ENCODE assay signal across 8 cellular contexts in genomic region chr18:61892683-61893303, GRCh38. TPM values are rescaled to one million over a fixed set of nuclear protein-coding genes. Genes with fewer than 3 reads are reported as not detected.
DNase-seq lines count a peak whose midpoint lies in the region; ATAC-seq, FAIRE-seq and TF ChIP-seq lines count a peak whose summit lies in the region.

A gene with protein sequence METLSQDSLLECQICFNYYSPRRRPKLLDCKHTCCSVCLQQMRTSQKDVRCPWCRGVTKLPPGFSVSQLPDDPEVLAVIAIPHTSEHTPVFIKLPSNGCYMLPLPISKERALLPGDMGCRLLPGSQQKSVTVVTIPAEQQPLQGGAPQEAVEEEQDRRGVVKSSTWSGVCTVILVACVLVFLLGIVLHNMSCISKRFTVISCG (minus strand): TSS chr18:61893007. CDS start chr18:61816463, 76,544 bp downstream.

- DNase-seq in A549 (ENCODE audit: low read depth in 1 of 2, low spot score in 1 of 2) (peak in 1 of 2 experiments; percentile 0), WERI-Rb-1 (peak; percentile 67), dermis blood vessel endothelial cell (peak; percentile 69), HepG2 (ENCODE audit: low spot score) (no peak), middle frontal gyrus (ENCODE audit: extremely low spot score, low spot score) (no peak)
- DNase-seq in stimulated activated CD8-positive, alpha-beta memory T cell treated with anti-CD3 and anti-CD28 coated beads, Interleukin-15, amount 100 ng/mL, for 4 hours (ENCODE audit: low read depth in 2 of 2): peak; percentile 19 to 20

- BruUV-seq in HepG2 (replicated peaks; lab: Mats Ljungman, UMichigan): no TSS peak

- TF ChIP-seq RAD21 in A549 (conservative IDR thresholded peaks at IDR 0.05 in 1 of 2, IDR thresholded peaks at IDR 0.05 in 1 of 2) (no peak), HepG2 (CRISPR knock-in tag; IDR thresholded peaks at IDR 0.05) (no peak)

- in situ Hi-C loops in HepG2 (cut with HindIII; ENCODE audit: extremely low pct_ligation_motif_present, low pct_unique_long_range_greater_than_20kb): no loop called here

- H3K36me3 ChIP-seq in WERI-Rb-1 (peaks cover 18% of the 10 kb centered on the region), HepG2 (replicated peaks in 1 of 2; ENCODE audit: control insufficient read depth in 1 of 2, insufficient read depth in 2 of 2, low read length in 2 of 2) (no peaks in the 10 kb centered on the region)

- WGBS in A549 (ENCODE audit: missing lambda C conversion rate): 51% methylated on average over 28 of the region's 28 CpGs
- WGBS in HepG2 (ENCODE audit: low lambda C conversion rate): 30% methylated on average over 27 of the region's 28 CpGs

- FAIRE-seq in A549 (lab: Jason Lieb, UNC) (no peak), HepG2 (lab: Jason Lieb, UNC) (no peak)

- no peak for TF ChIP-seq CTCF in A549 (IDR thresholded peaks at IDR 0.05)
- peak; percentile 26; the same call in 1 of the 2 replicates for TF ChIP-seq CTCF in WERI-Rb-1 (IDR thresholded peaks at IDR 0.05; ENCODE audit: low read depth, low read length)
- TF ChIP-seq CTCF in HepG2 (CRISPR knock-in tag; IDR thresholded peaks at IDR 0.05): no peak

- H3K4me2 ChIP-seq in A549 (peak within 1 kb of the TSS; percentile 89), HepG2 (ENCODE audit: low read depth, low read length) (peak within 1 kb of the TSS; percentile 65)

- no peak within 1 kb of the TSS for H3K9ac ChIP-seq in HepG2 (ENCODE audit: insufficient read depth, low read depth, low read length)

- H3K4me3 ChIP-seq in A549 (peak within 1 kb of the TSS; percentile 74), WERI-Rb-1 (ENCODE audit: low read depth, low read length) (peak within 1 kb of the TSS; percentile 91), HepG2 (replicated peaks in 1 of 3; ENCODE audit: insufficient read depth in 1 of 3, low read depth in 2 of 3, low read length in 3 of 3) (peak within 1 kb of the TSS; percentile 49 to 63 (median 58); a peak in 4 of 6 replicates)

- H3K79me2 ChIP-seq in HepG2 (ENCODE audit: insufficient read depth, low read length): no peaks in the 10 kb centered on the region

- ATAC-seq in A549: peak in 1 of 2 experiments; percentile 28; a peak in 2 of 6 replicates
- ATAC-seq in HG02885 (IDR thresholded peaks at IDR 0.05; ENCODE audit: poor library complexity, unreplicated experiment): peak; percentile 1
- ATAC-seq in HepG2: peak; percentile 9; the same call in 2 of the 3 replicates
- no peak for ATAC-seq in HG03139 (IDR thresholded peaks at IDR 0.05; ENCODE audit: unreplicated experiment)

- no peaks in the 10 kb centered on the region for H4K20me1 ChIP-seq in HepG2 (ENCODE audit: insufficient read depth, low read length)

- H3K9me3 ChIP-seq in A549 (no peaks in the 10 kb centered on the region), WERI-Rb-1 (ENCODE audit: severe bottlenecking) (no peaks in the 10 kb centered on the region), HepG2 (ENCODE audit: low read length) (no peaks in the 10 kb centered on the region)

- H2AFZ ChIP-seq in HepG2 (ENCODE audit: low read length): no peak within 1 kb of the TSS

- TF ChIP-seq EP300 in A549 (IDR thresholded peaks at IDR 0.05) (no peak), HepG2 (IDR thresholded peaks at IDR 0.05; ENCODE audit: low read depth in 2 of 2, low read length in 2 of 2) (no peak), HepG2 (CRISPR knock-in tag; IDR thresholded peaks at IDR 0.05; ENCODE audit: borderline replicate concordance) (no peak)

- CTCF ChIA-PET in A549 (lab: Yijun Ruan, JAX): no interaction called here
- CTCF ChIA-PET in HepG2 (lab: Yijun Ruan, JAX; ENCODE audit: low intra/inter-chr PET ratio, low total read pairs): interaction anchor here (0.7 kb wide), 1 partner anchor 257 kb away, joined by 3 read pairs; no protein-coding TSS in a partner anchor

- intact Hi-C loops in HepG2 (cut with micrococcal nuclease; ENCODE audit: unreplicated experiment): no loop called here

- no peaks in the 10 kb centered on the region for H3K27me3 ChIP-seq in WERI-Rb-1 (ENCODE audit: insufficient read depth, low read depth, severe bottlenecking)
- H3K27me3 ChIP-seq in HepG2 (ENCODE audit: control insufficient read depth in 1 of 2, insufficient read depth in 2 of 2, low read length in 2 of 2): peaks cover 6 to 38% of the 10 kb centered on the region in 2 experiments

- H3K27ac ChIP-seq in A549 (peak within 1 kb of the TSS in 1 of 2 experiments; percentile 73; a peak in 4 of 6 replicates), WERI-Rb-1 (peak within 1 kb of the TSS; percentile 59), HepG2 (ENCODE audit: extremely low read length, insufficient read depth, low read length) (no peak within 1 kb of the TSS)

- H3K4me1 ChIP-seq in A549 (0 out of 3 replicates have a peak, but pooled peaks cover 3% of the 10 kb centered on the region), HepG2 (ENCODE audit: insufficient read depth, low read length) (no peaks in the 10 kb centered on the region)

- no peak for TF ChIP-seq POLR2A in A549 (IDR thresholded peaks at IDR 0.05; ENCODE audit: low read length)
- TF ChIP-seq POLR2A in HepG2 (IDR thresholded peaks at IDR 0.05; ENCODE audit: insufficient read depth in 1 of 2, low read depth in 2 of 2, low read length in 2 of 2): no peak

- POLR2A ChIA-PET in A549 (lab: Yijun Ruan, JAX) (no interaction called here), HepG2 (lab: Yijun Ruan, JAX) (no interaction called here)

TF ChIP-seq in A549, 52 proteins besides CTCF, POLR2A, EP300 and RAD21 (continues in another document):
- TF ChIP-seq, protein P1, sequence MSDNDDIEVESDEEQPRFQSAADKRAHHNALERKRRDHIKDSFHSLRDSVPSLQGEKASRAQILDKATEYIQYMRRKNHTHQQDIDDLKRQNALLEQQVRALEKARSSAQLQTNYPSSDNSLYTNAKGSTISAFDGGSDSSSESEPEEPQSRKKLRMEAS (IDR thresholded peaks at IDR 0.05): no peak
- TF ChIP-seq BCL3 (IDR thresholded peaks at IDR 0.05) (no peak), BHLHE40 (IDR thresholded peaks at IDR 0.05; ENCODE audit: low read depth, low read length) (no peak), MYC (IDR thresholded peaks at IDR 0.05; ENCODE audit: borderline replicate concordance, low read length) (no peak)

TF ChIP-seq in HepG2, 621 proteins besides CTCF, POLR2A, EP300 and RAD21:
- TF ChIP-seq MED1 (CRISPR knock-in tag; IDR thresholded peaks at IDR 0.05): no peak
- TF ChIP-seq EZH2 (conservative IDR thresholded peaks at IDR 0.05; ENCODE audit: low read depth, low read length): peak; percentile 80; the same call in 1 of the 2 replicates
- peak; percentile 28; the same call in 1 of the 2 replicates for TF ChIP-seq MTF2 (CRISPR knock-in tag; IDR thresholded peaks at IDR 0.05; ENCODE audit: borderline replicate concordance)

RNA-seq across cellular contexts. Expression of the gene that starts here (rescaled TPM):
- polyA plus RNA-seq in A549 (2011; rRNA removed): 0.04 and 0.12 TPM in 2 replicates
- 0.12 TPM in 1 of 2 replicates, not detected in the other for polyA plus RNA-seq in A549 (2012; cell fraction: cytosol; rRNA removed)
- 0.04 TPM in 1 of 2 replicates, not detected in the other for polyA plus RNA-seq in A549 (2012; cell fraction: nucleus; rRNA removed)
- polyA plus RNA-seq in A549 (2017; fragmentation: RNase III; extraction: RNeasy Plus Mini Kit Qiagen cat#74134 plus additional on column Dnase treatment): 0.04 TPM in 1 of 3 replicates, not detected in the others
- polyA minus RNA-seq in A549 (2011; rRNA and poly(A)+ RNA removed): 0.39 and 0.50 TPM in 2 replicates
- total RNA-seq in dermis blood vessel endothelial cell: 88.8 and 91.2 TPM in 2 replicates
- not detected in 2 replicates for total RNA-seq in HepG2 (2016; rRNA removed; fragmentation: Illumina TruSeq; extraction: Trizol)
- not detected in 2 replicates for total RNA-seq in HepG2 (2016; cell fraction: cytosol; rRNA removed; fragmentation: Illumina TruSeq; extraction: Trizol; ENCODE audit: low read depth)
- not detected in 2 replicates for total RNA-seq in HepG2 (2016; cell fraction: insoluble cytoplasmic fraction; rRNA removed; fragmentation: Illumina TruSeq; extraction: Trizol)
- total RNA-seq in HepG2 (2016; cell fraction: membrane; rRNA removed; fragmentation: Illumina TruSeq; extraction: Trizol): not detected in 2 replicates
- not detected in 2 replicates for total RNA-seq in HepG2 (2016; cell fraction: nucleus; rRNA removed; fragmentation: Illumina TruSeq; extraction: Trizol)
- polyA plus RNA-seq in HepG2 (2011; rRNA removed): 0.04 and 0.08 TPM in 2 replicates
- polyA plus RNA-seq in HepG2 (2011; cell fraction: cytosol; rRNA removed): 0.07 and 0.08 TPM in 2 replicates
- not detected in 2 replicates for polyA plus RNA-seq in HepG2 (2011; cell fraction: nucleus; rRNA removed)
- not detected in 2 replicates for polyA plus RNA-seq in HepG2 (2012)
- polyA plus RNA-seq in HepG2 (2016; cell fraction: cytosol; fragmentation: Illumina TruSeq; extraction: Trizol; ENCODE audit: low read depth): not detected in 2 replicates
- polyA plus RNA-seq in HepG2 (2016; cell fraction: insoluble cytoplasmic fraction; fragmentation: Illumina TruSeq; extraction: Trizol; ENCODE audit: low read depth): not detected in 2 replicates
- not detected in 2 replicates for polyA plus RNA-seq in HepG2 (2016; cell fraction: membrane; fragmentation: Illumina TruSeq; extraction: Trizol; ENCODE audit: low read depth)
- not detected in 2 replicates for polyA plus RNA-seq in HepG2 (2016; cell fraction: nucleus; fragmentation: Illumina TruSeq; extraction: Trizol; ENCODE audit: insufficient read depth, low read depth)
- polyA minus RNA-seq in HepG2 (2011; rRNA and poly(A)+ RNA removed; ENCODE audit: low replicate concordance): 0.82 TPM in 1 of 2 replicates, not detected in the other
- polyA minus RNA-seq in HepG2 (2011; cell fraction: cytosol; rRNA and poly(A)+ RNA removed): not detected in 2 replicates
- 0.62 and 0.64 TPM in 2 replicates for polyA minus RNA-seq in HepG2 (2011; cell fraction: nucleus; rRNA and poly(A)+ RNA removed)

Comparison
In these comparisons a context has a peak if more than half of its experiments do, and no peak if none do; other contexts are left out.
1. RNA of the gene that starts here (total RNA-seq): 88.8 to 91.2 TPM in dermis blood vessel endothelial cell; not detected in HepG2; every median in the first group is over 10 times any median in the second.
2. Peak in ATAC-seq, H3K4me3 ChIP-seq and H3K4me2 ChIP-seq in HepG2; RNA of the gene not detected or under 1 TPM.
3. DNase-seq: peak in WERI-Rb-1 (single experiment), dermis blood vessel endothelial cell (single experiment) and stimulated activated CD8-positive, alpha-beta memory T cell treated with anti-CD3 and anti-CD28 coated beads, Interleukin-15, amount 100 ng/mL, for 4 hours (2 of 2); none in HepG2 (single experiment) and middle frontal gyrus (single experiment).
4. Peak in every context shown above with its lines, with median percentiles within 50 percentile points of each other: H3K4me3 ChIP-seq.